7 cellular contexts compared by ENCODE assay signal in genomic region chr3:114519415-114519814, GRCh38.
A peak's percentile ranks its signal among the peaks of the same experiment; 100 is the strongest.
DNase-seq lines count a peak whose midpoint lies in the region; ATAC-seq and TF ChIP-seq lines count a peak whose summit lies in the region.

No MANE protein-coding gene starts in this region.

- H3K9me2 ChIP-seq in OCI-LY7 (ENCODE audit: insufficient read depth, low read length), result no peaks in the 10 kb centered on the region

- no peak overlapping the region for H3K4me2 ChIP-seq in OCI-LY7 (ENCODE audit: low read length)

- H3K79me2 ChIP-seq in OCI-LY7 (ENCODE audit: insufficient read depth, low read depth, low read length), result no peaks in the 10 kb centered on the region

- no peak for TF ChIP-seq CTCF in body of pancreas (IDR thresholded peaks at IDR 0.05)
- TF ChIP-seq CTCF in lower lobe of right lung (IDR thresholded peaks at IDR 0.05), result no peak
- no peak for TF ChIP-seq CTCF in OCI-LY7 (conservative IDR thresholded peaks at IDR 0.05; ENCODE audit: low read length)

- DNase-seq in body of pancreas (peak; percentile 21 to 60 (median 38)), lower lobe of right lung (peak; percentile 57), OCI-LY7 (ENCODE audit: low spot score) (no peak), posterior cingulate gyrus (no peak)
- DNase-seq in activated CD8-positive, alpha-beta memory T cell treated with anti-CD3 and anti-CD28 coated beads, Interleukin-2, amount 50 U/mL, for 4 hours, result no peak

- TF ChIP-seq POLR2A in body of pancreas (IDR thresholded peaks at IDR 0.05), result no peak

- no peak overlapping the region for H3K4me3 ChIP-seq in body of pancreas
- no peak overlapping the region for H3K4me3 ChIP-seq in lower lobe of right lung
- no peak overlapping the region for H3K4me3 ChIP-seq in OCI-LY7 (ENCODE audit: low read depth, low read length, poor library complexity, severe bottlenecking)

- CTCF ChIA-PET in OCI-LY7 (lab: Charles Lee; ENCODE audit: unreplicated experiment), result no interaction called here

- BruUV-seq in OCI-LY7 (replicated peaks; lab: Mats Ljungman, UMichigan), result no TSS peak

- WGBS in body of pancreas, 2 donors, result 9 to 22% methylated on average over 3 of the region's 3 CpGs

- POLR2A ChIA-PET in OCI-LY7 (lab: Charles Lee), result no interaction called here

- H3K36me3 ChIP-seq in body of pancreas (replicated peaks in 1 of 2; ENCODE audit: insufficient read depth in 1 of 2, low read depth in 2 of 2) (no peaks in the 10 kb centered on the region), lower lobe of right lung (no peaks in the 10 kb centered on the region), OCI-LY7 (ENCODE audit: insufficient read depth, low read length) (no peaks in the 10 kb centered on the region)

- H3K9me3 ChIP-seq in body of pancreas (no peaks in the 10 kb centered on the region), lower lobe of right lung (no peaks in the 10 kb centered on the region), OCI-LY7 (ENCODE audit: low read length) (no peaks in the 10 kb centered on the region)

- H3K27me3 ChIP-seq in body of pancreas (no peaks in the 10 kb centered on the region), lower lobe of right lung (ENCODE audit: low read depth) (no peaks in the 10 kb centered on the region)

- H3K4me1 ChIP-seq in body of pancreas, result peaks cover 11% of the 10 kb centered on the region
- peaks cover 11% of the 10 kb centered on the region for H3K4me1 ChIP-seq in lower lobe of right lung
- no peaks in the 10 kb centered on the region for H3K4me1 ChIP-seq in OCI-LY7 (ENCODE audit: insufficient read depth, low read length, poor library complexity, severe bottlenecking)

- H2AFZ ChIP-seq in OCI-LY7 (ENCODE audit: low read length), result no peak overlapping the region

- H3K27ac ChIP-seq in body of pancreas (no peak overlapping the region), lower lobe of right lung (peak overlapping the region; percentile 3), OCI-LY7 (ENCODE audit: low read depth, low read length, poor library complexity, severe bottlenecking) (no peak overlapping the region)

- ATAC-seq in GM18867 (IDR thresholded peaks at IDR 0.05; ENCODE audit: unreplicated experiment) (peak; percentile 97), HG03060 (IDR thresholded peaks at IDR 0.05; ENCODE audit: low read depth, unreplicated experiment) (peak; percentile 83), body of pancreas (peak; percentile 92), lower lobe of right lung (peak; percentile 94)

- intact Hi-C loops in body of pancreas (cut with DNase I) (no loop called here), lower lobe of right lung (cut with DNase I) (no loop called here), OCI-LY7 (cut with micrococcal nuclease; ENCODE audit: unreplicated experiment) (no loop called here), posterior cingulate gyrus (cut with DNase I) (no loop called here)

- no peaks in the 10 kb centered on the region; the same call in 1 of the 2 replicates for H4K20me1 ChIP-seq in OCI-LY7 (ENCODE audit: insufficient read depth, low read length)

Comparison
In these comparisons a context has a peak if more than half of its experiments do, and no peak if none do; other contexts are left out.
1. DNase-seq: peak in body of pancreas (4 of 4) and lower lobe of right lung (single experiment); none in OCI-LY7 (single experiment), posterior cingulate gyrus (0 of 10) and activated CD8-positive, alpha-beta memory T cell treated with anti-CD3 and anti-CD28 coated beads, Interleukin-2, amount 50 U/mL, for 4 hours (single experiment).
2. Peak in every context shown above with its lines, with median percentiles within 50 percentile points of each other: ATAC-seq.